19 cellular contexts compared by ENCODE assay signal in genomic region chr10:58014436-58014835, GRCh38.
A peak's percentile ranks its signal among the peaks of the same experiment; 100 is the strongest.
DNase-seq lines count a peak whose midpoint lies in the region; ATAC-seq, FAIRE-seq and TF ChIP-seq lines count a peak whose summit lies in the region.
"Had no signal": no experiment of that assay in that cellular context is flagged by ENCODE, and none has a peak within 500 bp of the region (broad histone marks: within the 10 kb centered on the region; RNA-seq: fewer than 3 reads in every experiment).

No MANE protein-coding gene starts in this region.

- no peaks in the 10 kb centered on the region for H3K27me3 ChIP-seq in IMR-90 (ENCODE audit: control insufficient read depth, insufficient read depth, low read length)
- no peaks in the 10 kb centered on the region for H3K27me3 ChIP-seq in small intestine (ENCODE audit: control insufficient read depth in 2 of 2, insufficient read depth in 2 of 2, low read length in 2 of 2)

- no peak overlapping the region for H4K8ac ChIP-seq in IMR-90 (ENCODE audit: low read depth in 2 of 2, low read length in 2 of 2)

- CTCF ChIA-PET in Calu3 (lab: Charles Lee), result no interaction called here
- CTCF ChIA-PET in IMR-90 (lab: Yijun Ruan, JAX), result no interaction called here

- in situ Hi-C loops in IMR-90 (cut with MboI; ENCODE audit: low sequenced_read_pairs), result no loop called here

- H3K4me1 ChIP-seq in IMR-90 (ENCODE audit: control insufficient read depth, insufficient read depth, low read length) (peaks cover 4% of the 10 kb centered on the region), small intestine (ENCODE audit: control insufficient read depth in 2 of 2, insufficient read depth in 1 of 2, low read depth in 1 of 2, low read length in 1 of 2) (no peaks in the 10 kb centered on the region)
- H3K4me1 ChIP-seq: Caco-2 had no signal

- H3K79me1 ChIP-seq in IMR-90 (ENCODE audit: low read depth in 1 of 2, low read length in 2 of 2), result no peaks in the 10 kb centered on the region

- no peak overlapping the region for H3K4ac ChIP-seq in IMR-90 (ENCODE audit: low read depth, low read length)

- H3K56ac ChIP-seq in IMR-90 (ENCODE audit: extremely low read depth, insufficient read depth, low read length), result no peak overlapping the region

- POLR2A ChIA-PET in IMR-90 (lab: Charles Lee; ENCODE audit: unreplicated experiment), result no interaction called here

- BruUV-seq in Calu3 (replicated peaks; lab: Mats Ljungman, UMichigan) (no TSS peak), IMR-90 (replicated peaks; lab: Mats Ljungman, UMichigan) (no TSS peak)

- H2AK5ac ChIP-seq in IMR-90 (ENCODE audit: low read depth, low read length), result no peak overlapping the region

- no peak overlapping the region for H3K9ac ChIP-seq in IMR-90 (ENCODE audit: low read depth, low read length)

- H2BK15ac ChIP-seq in IMR-90 (ENCODE audit: low read depth, low read length), result no peak overlapping the region; the same call in 2 of the 3 replicates

- H2BK5ac ChIP-seq in IMR-90 (ENCODE audit: low read depth, low read length, poor library complexity, severe bottlenecking), result peak overlapping the region; percentile 45

- no peaks in the 10 kb centered on the region for H3K36me3 Mint-ChIP-seq in Calu3 (ENCODE audit: insufficient read depth, unreplicated experiment)

- H3K14ac ChIP-seq in IMR-90 (replicated peaks; ENCODE audit: low read depth, low read length), result no peak overlapping the region

- FAIRE-seq in colon (lab: Jason Lieb, UNC), result peak; percentile 80
- peak; percentile 89 for FAIRE-seq in small intestine (lab: Jason Lieb, UNC)
- FAIRE-seq: A549, GM12891, H1, K562 had no signal

- H3K27ac Mint-ChIP-seq in Calu3 (ENCODE audit: unreplicated experiment), result no peak overlapping the region
- H3K27ac Mint-ChIP-seq: CD4-positive, alpha-beta T cell; H9 had no signal

- no peaks in the 10 kb centered on the region for H3K9me3 ChIP-seq in IMR-90 (ENCODE audit: control insufficient read depth, insufficient read depth, low read length)
- no peaks in the 10 kb centered on the region for H3K9me3 ChIP-seq in small intestine (ENCODE audit: control insufficient read depth, low read depth)
- H3K9me3 ChIP-seq: A549, Caco-2 had no signal

- intact Hi-C loops in Calu3 (cut with micrococcal nuclease; ENCODE audit: unreplicated experiment) (no loop called here), IMR-90 (cut with micrococcal nuclease) (no loop called here)

- H3K18ac ChIP-seq in IMR-90 (ENCODE audit: low read depth, low read length), result no peak overlapping the region

- peaks cover 60% of the 10 kb centered on the region for H3K4me1 Mint-ChIP-seq in Calu3 (ENCODE audit: low read depth, unreplicated experiment)

- no peak overlapping the region for H3K4me2 ChIP-seq in IMR-90 (ENCODE audit: low read depth, low read length)
- H3K4me2 ChIP-seq: A549 had no signal

- no peak overlapping the region for H2AFZ ChIP-seq in IMR-90 (replicated peaks; ENCODE audit: low read length, poor library complexity)

- H3K9me3 Mint-ChIP-seq in Calu3 (ENCODE audit: low read depth, unreplicated experiment), result peaks cover 2% of the 10 kb centered on the region
- H3K9me3 Mint-ChIP-seq: CD4-positive, alpha-beta T cell had no signal

- H3K27ac ChIP-seq in IMR-90 (ENCODE audit: insufficient read depth, low read length) (no peak overlapping the region), small intestine (ENCODE audit: low read depth in 1 of 2, low read length in 1 of 2) (no peak overlapping the region), caudate nucleus (ENCODE audit: low read depth, low read length) (no peak overlapping the region)
- H3K27ac ChIP-seq: 22Rv1, C4-2B had no signal

- H4K91ac ChIP-seq in IMR-90 (ENCODE audit: insufficient read depth, low read depth, low read length), result no peak overlapping the region

- TF ChIP-seq CTCF in Calu3 (IDR thresholded peaks at IDR 0.05; ENCODE audit: unreplicated experiment), result no peak
- TF ChIP-seq CTCF in IMR-90 (conservative IDR thresholded peaks at IDR 0.05; ENCODE audit: low read depth, low read length), result no peak

- no peaks in the 10 kb centered on the region for H3K27me3 Mint-ChIP-seq in Calu3 (ENCODE audit: unreplicated experiment)
- H3K27me3 Mint-ChIP-seq: CD4-positive, alpha-beta T cell had no signal

- dilution Hi-C loops in IMR-90 (cut with HindIII; ENCODE audit: low sequenced_read_pairs, unreplicated experiment), result no loop called here

- H3K4me3 Mint-ChIP-seq in Calu3 (ENCODE audit: low read depth, unreplicated experiment), result peak overlapping the region; percentile 20
- H3K4me3 Mint-ChIP-seq: CD4-positive, alpha-beta T cell; H9 had no signal

- H3K4me3 ChIP-seq in IMR-90 (ENCODE audit: insufficient read depth, low read depth, low read length) (no peak overlapping the region), small intestine (ENCODE audit: low read depth in 1 of 2, low read length in 2 of 2) (no peak overlapping the region)
- H3K4me3 ChIP-seq: A549, K562 had no signal

- no peak overlapping the region for H4K5ac ChIP-seq in IMR-90 (ENCODE audit: low read depth, low read length)

- H3K23ac ChIP-seq in IMR-90 (ENCODE audit: low read depth, low read length), result no peak overlapping the region

- H3K9me1 ChIP-seq in IMR-90 (ENCODE audit: insufficient read depth, low read length), result no peaks in the 10 kb centered on the region

- H3K36me3 ChIP-seq in IMR-90 (ENCODE audit: control insufficient read depth, insufficient read depth, low read length), result no peaks in the 10 kb centered on the region
- no peaks in the 10 kb centered on the region for H3K36me3 ChIP-seq in small intestine (ENCODE audit: control insufficient read depth in 2 of 2, insufficient read depth in 2 of 2, low read length in 2 of 2)

- DNase-seq in Calu3, result no peak
- DNase-seq in IMR-90, result peak; percentile 35
- no peak for DNase-seq in small intestine
- no peak for DNase-seq in caudate nucleus (lab: John Stamatoyannopoulos, UW)
- DNase-seq: AML-193; Caco-2; CD4-positive, alpha-beta T cell; DMS153; DMS79 treated with DMSO at 0.1 percent for 48 hours; H9 had no signal

- no peaks in the 10 kb centered on the region for H4K20me1 ChIP-seq in IMR-90 (ENCODE audit: insufficient read depth, low read length)

- ATAC-seq in IMR-90 (ENCODE audit: low read depth) (no peak), GM18520 (IDR thresholded peaks at IDR 0.05; ENCODE audit: unreplicated experiment) (no peak), GM21360 (IDR thresholded peaks at IDR 0.05; ENCODE audit: unreplicated experiment) (no peak)
- ATAC-seq: A549, K562 had no signal

- H2BK20ac ChIP-seq in IMR-90 (ENCODE audit: low read depth, low read length), result no peak overlapping the region

- H2AK9ac ChIP-seq in IMR-90 (replicated peaks; ENCODE audit: low read depth, low read length, poor library complexity), result no peak overlapping the region

- no peak overlapping the region for H2BK120ac ChIP-seq in IMR-90 (ENCODE audit: low read depth, low read length)

- WGBS in IMR-90 (ENCODE audit: extremely low coverage in 2 of 2, insufficient read length in 1 of 2), 2 experiments, result no CpG with 5 or more reads among the region's 1 CpG
- 57 to 81% (median 78%) methylated on average over 1 of the region's 1 CpG for WGBS in small intestine, 3 donors

- no peak for TF ChIP-seq RAD21 in IMR-90 (IDR thresholded peaks at IDR 0.05; ENCODE audit: low read length)

- no peak for TF ChIP-seq POLR2A in IMR-90 (IDR thresholded peaks at IDR 0.05; ENCODE audit: low read depth, low read length)

TF ChIP-seq in IMR-90, 13 proteins besides CTCF, POLR2A, EP300 and RAD21:
- no peak for TF ChIP-seq RFX5 (IDR thresholded peaks at IDR 0.05; ENCODE audit: low read depth, low read length)
- no peak for TF ChIP-seq MAZ (IDR thresholded peaks at IDR 0.05; ENCODE audit: borderline replicate concordance, low read depth, low read length)
- no peak for TF ChIP-seq FOS (IDR thresholded peaks at IDR 0.05; ENCODE audit: low read depth, low read length)
- no peak for TF ChIP-seq NFE2L2 (IDR thresholded peaks at IDR 0.05; ENCODE audit: low read depth, low read length)
- no peak for TF ChIP-seq BHLHE40 (IDR thresholded peaks at IDR 0.05; ENCODE audit: low read depth, low read length)
- no peak for TF ChIP-seq CHD1 (IDR thresholded peaks at IDR 0.05; ENCODE audit: low read depth, low read length)
- no peak for TF ChIP-seq CEBPB (IDR thresholded peaks at IDR 0.05; ENCODE audit: low read depth, low read length)
- TF ChIP-seq MXI1 (IDR thresholded peaks at IDR 0.05; ENCODE audit: borderline replicate concordance, low read depth, low read length), result no peak
- no peak for TF ChIP-seq SMC3 (IDR thresholded peaks at IDR 0.05; ENCODE audit: low read depth, low read length)
- no peak for TF ChIP-seq ELK1 (IDR thresholded peaks at IDR 0.05; ENCODE audit: borderline replicate concordance, low read depth, low read length)
- TF ChIP-seq USF2 (IDR thresholded peaks at IDR 0.05; ENCODE audit: low read depth, low read length), result no peak
- no peak for TF ChIP-seq MAFK (IDR thresholded peaks at IDR 0.05; ENCODE audit: low read depth, low read length)
- no peak for TF ChIP-seq RCOR1 (IDR thresholded peaks at IDR 0.05; ENCODE audit: insufficient replicate concordance, low read length)
TF ChIP-seq in IMR-90: peak in this region for 0.
